In genomic region chr14:103388664-103389063, GRCh38 we compare ENCODE assay signal across 11 cellular contexts. TPM values are rescaled to one million over a fixed set of nuclear protein-coding genes. Genes with fewer than 3 reads are reported as not detected.
DNase-seq lines count a peak whose midpoint lies in the region; ATAC-seq and TF ChIP-seq lines count a peak whose summit lies in the region.
"Had no signal": no experiment of that assay in that cellular context is flagged by ENCODE, and none has a peak within 500 bp of the region (broad histone marks: within the 10 kb centered on the region; RNA-seq: fewer than 3 reads in every experiment).

No MANE protein-coding gene starts in this region.

- H3K36me3 ChIP-seq in fibroblast of lung (ENCODE audit: control insufficient read depth, insufficient read depth, low read length), result no peaks in the 10 kb centered on the region

- no peak overlapping the region for H2AFZ ChIP-seq in fibroblast of lung (ENCODE audit: low read length)

- TF ChIP-seq CTCF in fibroblast of lung (conservative IDR thresholded peaks at IDR 0.05 in 1 of 2, IDR thresholded peaks at IDR 0.05 in 1 of 2; ENCODE audit: low read depth in 1 of 2, low read length in 2 of 2), result no peak

- peak overlapping the region; percentile 79 for H3K4me3 Mint-ChIP-seq in activated naive CD4-positive, alpha-beta T cell treated with anti-CD3 and anti-CD28 coated beads, Interleukin-2, amount 50 U/mL, for 24 hours
- peak overlapping the region; percentile 92 for H3K4me3 Mint-ChIP-seq in stimulated activated effector memory CD8-positive, alpha-beta T cell treated with anti-CD3 and anti-CD28 coated beads, Interleukin-12 subunit alpha, Interleukin-12 subunit beta, amount 100 ng/mL, for 72 hours

- DNase-seq in activated naive CD4-positive, alpha-beta T cell treated with anti-CD3 and anti-CD28 coated beads, Interleukin-2, amount 50 U/mL, for 16 hours, result no peak
- DNase-seq in fibroblast of lung (ENCODE audit: low read depth in 2 of 2) (no peak), COLO668 (lab: John Stamatoyannopoulos, UW; ENCODE audit: unreplicated experiment) (no peak), right cardiac atrium (no peak)
- no peak for DNase-seq in stimulated activated effector memory CD8-positive, alpha-beta T cell treated with anti-CD3 and anti-CD28 coated beads, Interleukin-12 subunit alpha, Interleukin-12 subunit beta, amount 100 ng/mL, for 72 hours (ENCODE audit: low spot score in 2 of 2)
- DNase-seq: activated effector memory CD4-positive, alpha-beta T cell treated with Interleukin-2 at 50 U/mL for 16 hours; erythroblast; stimulated activated naive B cell treated with anti-CD40 and anti-IgM and Interleukin-4, amounts not matched to agents 10 μg/mL and 1 μg/mL and 100 μg/mL, for 72 hours had no signal

- H3K4me1 ChIP-seq in fibroblast of lung (ENCODE audit: control insufficient read depth, extremely low read depth, insufficient read depth, low read length), result peaks cover 8% of the 10 kb centered on the region
- H3K4me1 ChIP-seq in right cardiac atrium (ENCODE audit: control insufficient read depth, insufficient read depth, low read length), result peaks cover 5% of the 10 kb centered on the region

- H3K4me3 ChIP-seq in fibroblast of lung (replicated peaks in 1 of 4; ENCODE audit: control extremely low read depth in 1 of 4, insufficient read depth in 1 of 4, low read depth in 3 of 4, low read length in 4 of 4), result peak overlapping the region in 2 of 4 experiments; percentile 95 to 99
- H3K4me3 ChIP-seq in right cardiac atrium (ENCODE audit: low read length), result no peak overlapping the region

- 100% methylated on average over 1 of the region's 1 CpG for WGBS in right cardiac atrium

- intact Hi-C loops in right cardiac atrium (cut with DNase I), result no loop called here

- H3K9ac ChIP-seq in fibroblast of lung (ENCODE audit: insufficient read depth, low read length), result no peak overlapping the region

- H3K27me3 ChIP-seq in fibroblast of lung (ENCODE audit: control insufficient read depth, insufficient read depth, low read length) (no peaks in the 10 kb centered on the region), right cardiac atrium (ENCODE audit: control insufficient read depth, insufficient read depth) (no peaks in the 10 kb centered on the region)

- H3K27ac ChIP-seq in fibroblast of lung (ENCODE audit: insufficient read depth, low read length), result no peak overlapping the region
- H3K27ac ChIP-seq in right cardiac atrium (ENCODE audit: low read length), result no peak overlapping the region

- ATAC-seq in SK-N-SH treated with all-trans-retinoic acid at 6 μM for 48 hours (no peak), GM18520 (IDR thresholded peaks at IDR 0.05; ENCODE audit: unreplicated experiment) (no peak), right cardiac atrium (no peak)
- no peak for ATAC-seq in stimulated activated effector memory CD8-positive, alpha-beta T cell treated with anti-CD3 and anti-CD28 coated beads, Interleukin-12 subunit alpha, Interleukin-12 subunit beta, amount 100 ng/mL, for 72 hours
- ATAC-seq: stimulated activated naive B cell treated with anti-CD40 and anti-IgM and Interleukin-4, amounts not matched to agents 10 μg/mL and 1 μg/mL and 100 μg/mL, for 72 hours had no signal

- peaks cover 8% of the 10 kb centered on the region for H4K20me1 ChIP-seq in fibroblast of lung (ENCODE audit: control insufficient read depth, extremely low read depth, insufficient read depth, low read length)

- H3K9me3 Mint-ChIP-seq in activated naive CD4-positive, alpha-beta T cell treated with anti-CD3 and anti-CD28 coated beads, Interleukin-2, amount 50 U/mL, for 24 hours, result no peaks in the 10 kb centered on the region
- H3K9me3 Mint-ChIP-seq in stimulated activated effector memory CD8-positive, alpha-beta T cell treated with anti-CD3 and anti-CD28 coated beads, Interleukin-12 subunit alpha, Interleukin-12 subunit beta, amount 100 ng/mL, for 72 hours, result no peaks in the 10 kb centered on the region
- H3K9me3 Mint-ChIP-seq: stimulated activated naive B cell treated with anti-CD40 and anti-IgM and Interleukin-4, amounts not matched to agents 10 μg/mL and 1 μg/mL and 100 μg/mL, for 72 hours had no signal

- H3K36me3 Mint-ChIP-seq in activated naive CD4-positive, alpha-beta T cell treated with anti-CD3 and anti-CD28 coated beads, Interleukin-2, amount 50 U/mL, for 24 hours, result no peaks in the 10 kb centered on the region
- H3K36me3 Mint-ChIP-seq in stimulated activated effector memory CD8-positive, alpha-beta T cell treated with anti-CD3 and anti-CD28 coated beads, Interleukin-12 subunit alpha, Interleukin-12 subunit beta, amount 100 ng/mL, for 72 hours, result peaks cover 23% of the 10 kb centered on the region

- no peaks in the 10 kb centered on the region for H3K27me3 Mint-ChIP-seq in activated naive CD4-positive, alpha-beta T cell treated with anti-CD3 and anti-CD28 coated beads, Interleukin-2, amount 50 U/mL, for 24 hours
- H3K27me3 Mint-ChIP-seq: stimulated activated naive B cell treated with anti-CD40 and anti-IgM and Interleukin-4, amounts not matched to agents 10 μg/mL and 1 μg/mL and 100 μg/mL, for 72 hours had no signal

- no peaks in the 10 kb centered on the region for H3K9me3 ChIP-seq in fibroblast of lung (ENCODE audit: control insufficient read depth, insufficient read depth, low read depth, low read length)
- H3K9me3 ChIP-seq in right cardiac atrium (ENCODE audit: control insufficient read depth, low read length), result no peaks in the 10 kb centered on the region

- peaks cover 52% of the 10 kb centered on the region for H3K4me1 Mint-ChIP-seq in activated naive CD4-positive, alpha-beta T cell treated with anti-CD3 and anti-CD28 coated beads, Interleukin-2, amount 50 U/mL, for 24 hours
- peaks cover 27% of the 10 kb centered on the region for H3K4me1 Mint-ChIP-seq in stimulated activated effector memory CD8-positive, alpha-beta T cell treated with anti-CD3 and anti-CD28 coated beads, Interleukin-12 subunit alpha, Interleukin-12 subunit beta, amount 100 ng/mL, for 72 hours

- peaks cover 80% of the 10 kb centered on the region for H3K79me2 ChIP-seq in fibroblast of lung (ENCODE audit: control insufficient read depth, insufficient read depth, low read length)

- H3K27ac Mint-ChIP-seq in activated naive CD4-positive, alpha-beta T cell treated with anti-CD3 and anti-CD28 coated beads, Interleukin-2, amount 50 U/mL, for 24 hours, result peak overlapping the region; percentile 73
- no peak overlapping the region for H3K27ac Mint-ChIP-seq in stimulated activated effector memory CD8-positive, alpha-beta T cell treated with anti-CD3 and anti-CD28 coated beads, Interleukin-12 subunit alpha, Interleukin-12 subunit beta, amount 100 ng/mL, for 72 hours
- H3K27ac Mint-ChIP-seq: stimulated activated naive B cell treated with anti-CD40 and anti-IgM and Interleukin-4, amounts not matched to agents 10 μg/mL and 1 μg/mL and 100 μg/mL, for 72 hours had no signal

- H3K4me2 ChIP-seq in fibroblast of lung (ENCODE audit: extremely low read depth, insufficient read depth, low read length), result peak overlapping the region; percentile 20

TF ChIP-seq in SK-N-SH treated with all-trans-retinoic acid at 6 μM for 48 hours, 23 proteins besides CTCF, POLR2A, EP300 and RAD21:
- TF ChIP-seq RARB (CRISPR knock-in tag; IDR thresholded peaks at IDR 0.05) (no peak), TOX (CRISPR knock-in tag; IDR thresholded peaks at IDR 0.05; ENCODE audit: borderline replicate concordance) (no peak), ZNF8 (CRISPR knock-in tag; IDR thresholded peaks at IDR 0.05) (0 out of 2 replicates have a peak, but pooled peaks have one; percentile 6), ESRRG (CRISPR knock-in tag; IDR thresholded peaks at IDR 0.05) (no peak), ZC3H10 (CRISPR knock-in tag; IDR thresholded peaks at IDR 0.05) (no peak)
- TF ChIP-seq, protein P1, sequence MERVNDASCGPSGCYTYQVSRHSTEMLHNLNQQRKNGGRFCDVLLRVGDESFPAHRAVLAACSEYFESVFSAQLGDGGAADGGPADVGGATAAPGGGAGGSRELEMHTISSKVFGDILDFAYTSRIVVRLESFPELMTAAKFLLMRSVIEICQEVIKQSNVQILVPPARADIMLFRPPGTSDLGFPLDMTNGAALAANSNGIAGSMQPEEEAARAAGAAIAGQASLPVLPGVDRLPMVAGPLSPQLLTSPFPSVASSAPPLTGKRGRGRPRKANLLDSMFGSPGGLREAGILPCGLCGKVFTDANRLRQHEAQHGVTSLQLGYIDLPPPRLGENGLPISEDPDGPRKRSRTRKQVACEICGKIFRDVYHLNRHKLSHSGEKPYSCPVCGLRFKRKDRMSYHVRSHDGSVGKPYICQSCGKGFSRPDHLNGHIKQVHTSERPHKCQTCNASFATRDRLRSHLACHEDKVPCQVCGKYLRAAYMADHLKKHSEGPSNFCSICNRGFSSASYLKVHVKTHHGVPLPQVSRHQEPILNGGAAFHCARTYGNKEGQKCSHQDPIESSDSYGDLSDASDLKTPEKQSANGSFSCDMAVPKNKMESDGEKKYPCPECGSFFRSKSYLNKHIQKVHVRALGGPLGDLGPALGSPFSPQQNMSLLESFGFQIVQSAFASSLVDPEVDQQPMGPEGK (CRISPR knock-in tag; IDR thresholded peaks at IDR 0.05; ENCODE audit: borderline replicate concordance), result no peak

RNA-seq across cellular contexts. Expression of gene MARK3, which starts 3.4 kb away (rescaled TPM):
- total RNA-seq in fibroblast of lung (93.7 and 119 TPM in 2 replicates), right cardiac atrium (100 to 1,000 TPM in 1 of 4 donors, 10 to 100 TPM in 3; 85.6 to 105 (median 96.0) TPM)
- polyA plus RNA-seq in fibroblast of lung (76.0 and 76.7 TPM in 2 replicates), right cardiac atrium (79.4 TPM)
- 54.7 and 58.7 TPM in 2 replicates for polyA plus RNA-seq in fibroblast of lung (2012)
- polyA minus RNA-seq in fibroblast of lung (ENCODE audit: low replicate concordance), result 42.1 and 43.5 TPM in 2 replicates

RNA-seq across cellular contexts. Expression of gene EIF5, which starts 54.6 kb away (rescaled TPM):
- total RNA-seq in fibroblast of lung (158 and 185 TPM in 2 replicates), right cardiac atrium (100 to 1,000 TPM; 224 to 275 (median 253) TPM)
- polyA plus RNA-seq in fibroblast of lung (333 and 400 TPM in 2 replicates), right cardiac atrium (77.4 TPM)
- 235 and 291 TPM in 2 replicates for polyA plus RNA-seq in fibroblast of lung (2012)
- polyA minus RNA-seq in fibroblast of lung (ENCODE audit: low replicate concordance), result 39.8 and 40.9 TPM in 2 replicates
